19 cellular contexts compared by ENCODE assay signal in genomic region chr10:34702982-34703381, GRCh38.
DNase-seq lines count a peak whose midpoint lies in the region; ATAC-seq and TF ChIP-seq lines count a peak whose summit lies in the region.
"Had no signal": no experiment of that assay in that cellular context is flagged by ENCODE, and none has a peak within 500 bp of the region (broad histone marks: within the 10 kb centered on the region; RNA-seq: fewer than 3 reads in every experiment).

No MANE protein-coding gene starts in this region.

- H3K9me3 Mint-ChIP-seq in nephron progenitor cell: no peaks in the 10 kb centered on the region
- H3K9me3 Mint-ChIP-seq: GM23338 had no signal

- peak overlapping the region; percentile 1 for H3K27ac Mint-ChIP-seq in nephron progenitor cell
- H3K27ac Mint-ChIP-seq: GM23338 had no signal

- H3K27ac ChIP-seq in heart left ventricle: peak overlapping the region in 7 of 12 donors; percentile 3 to 74 (median 22)
- no peak overlapping the region for H3K27ac ChIP-seq in right cardiac atrium (ENCODE audit: low read length)
- peak overlapping the region; percentile 99 for H3K27ac ChIP-seq in foreskin keratinocyte
- H3K27ac ChIP-seq: BLaER1 treated with 17β-estradiol and CSF1 and Interleukin-3, amounts not matched to agents 10 nM and 100 nM had no signal

- no peak overlapping the region for H3K4me3 Mint-ChIP-seq in nephron progenitor cell
- H3K4me3 Mint-ChIP-seq: GM23338 had no signal

- H3K4me3 ChIP-seq in heart left ventricle (no peak overlapping the region), right cardiac atrium (ENCODE audit: low read length) (no peak overlapping the region)
- H3K4me3 ChIP-seq: BLaER1 treated with 17β-estradiol and CSF1 and Interleukin-3, amounts not matched to agents 10 nM and 100 nM; GM12878; GM23338 had no signal

- H3K4me1 Mint-ChIP-seq in nephron progenitor cell: peaks cover 68% of the 10 kb centered on the region

- no peak for DNase-seq in heart left ventricle
- DNase-seq in right cardiac atrium: no peak
- DNase-seq in foreskin keratinocyte: no peak
- no peak for DNase-seq in nephron progenitor cell
- no peak for DNase-seq in NCI-H345 (lab: John Stamatoyannopoulos, UW)
- no peak for DNase-seq in midbrain (lab: John Stamatoyannopoulos, UW)
- no peak for DNase-seq in KG1 (lab: John Stamatoyannopoulos, UW)
- no peak for DNase-seq in activated naive CD4-positive, alpha-beta T cell treated with anti-CD3 and anti-CD28 coated beads, Interleukin-2, amount 50 U/mL, for 16 hours
- DNase-seq: DMS 273 treated with DMSO at 0.1 percent for 48 hours, GDM1, KBM-7, NCI-H1436, NCI-H2029, NCI-H510A treated with DMSO at 0.1 percent for 48 hours, NCI-H82, PC-3 had no signal

- intact Hi-C loops in heart left ventricle (cut with DNase I) (no loop called here), right cardiac atrium (cut with DNase I) (no loop called here)

- ATAC-seq in heart left ventricle: peak in 1 of 4 donors; percentile 40
- no peak for ATAC-seq in right cardiac atrium
- ATAC-seq in foreskin keratinocyte: no peak
- ATAC-seq: GM12878, PC-3 had no signal

- H3K9me3 ChIP-seq in heart left ventricle (no peaks in the 10 kb centered on the region), right cardiac atrium (ENCODE audit: control insufficient read depth, low read length) (no peaks in the 10 kb centered on the region)
- H3K9me3 ChIP-seq: BLaER1 treated with 17β-estradiol and CSF1 and Interleukin-3, amounts not matched to agents 10 nM and 100 nM had no signal

- TF ChIP-seq POLR2A in heart left ventricle (IDR thresholded peaks at IDR 0.05): no peak

- H3K4me1 ChIP-seq in heart left ventricle (peaks cover 2 to 79% (median 37%) of the 10 kb centered on the region in 12 donors), right cardiac atrium (ENCODE audit: control insufficient read depth, insufficient read depth, low read length) (peaks cover 26% of the 10 kb centered on the region), foreskin keratinocyte (peaks cover 54% of the 10 kb centered on the region)

- no peak for TF ChIP-seq CTCF in heart left ventricle (IDR thresholded peaks at IDR 0.05)
- TF ChIP-seq CTCF in foreskin keratinocyte (conservative IDR thresholded peaks at IDR 0.05): no peak
- no peak for TF ChIP-seq CTCF in nephron progenitor cell (IDR thresholded peaks at IDR 0.05)

- WGBS in heart left ventricle, 4 donors: 67 to 81% (median 70%) methylated on average over 2 of the region's 2 CpGs
- WGBS in right cardiac atrium: 57% methylated on average over 2 of the region's 2 CpGs

- no peaks in the 10 kb centered on the region for H3K27me3 Mint-ChIP-seq in nephron progenitor cell (ENCODE audit: low read depth, poor library complexity)

- H3K27me3 ChIP-seq in heart left ventricle (no peaks in the 10 kb centered on the region), right cardiac atrium (ENCODE audit: control insufficient read depth, insufficient read depth) (no peaks in the 10 kb centered on the region), foreskin keratinocyte (no peaks in the 10 kb centered on the region)

- H3K36me3 ChIP-seq in heart left ventricle: no peaks in the 10 kb centered on the region
- H3K36me3 ChIP-seq: BLaER1 treated with 17β-estradiol and CSF1 and Interleukin-3, amounts not matched to agents 10 nM and 100 nM had no signal

- H3K36me3 Mint-ChIP-seq in nephron progenitor cell (ENCODE audit: low read depth): peaks cover 4% of the 10 kb centered on the region
